Comparison of ENCODE assay signal across 18 cellular contexts in the genomic region with DNA sequence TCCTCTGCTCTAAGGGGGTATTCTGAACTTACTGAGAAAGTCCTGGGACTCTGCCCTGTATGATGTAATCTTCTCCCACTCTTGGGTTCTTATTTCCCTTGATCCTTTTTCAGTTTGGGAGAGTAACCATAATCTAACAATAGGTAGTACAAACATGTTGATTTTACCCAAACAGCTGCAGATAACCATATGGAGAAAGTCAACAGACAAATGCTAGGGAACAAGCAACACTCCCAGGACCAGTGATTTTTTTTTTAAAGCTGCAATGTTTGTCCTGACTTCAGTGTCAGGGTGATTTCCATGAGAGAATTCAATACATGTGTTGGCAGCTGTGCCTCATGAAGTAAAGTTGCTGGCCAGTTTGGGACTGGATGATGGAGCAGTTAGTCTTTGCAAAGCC.
A peak's percentile ranks its signal among the peaks of the same experiment; 100 is the strongest.
DNase-seq lines count a peak whose midpoint lies in the region; ATAC-seq, FAIRE-seq and TF ChIP-seq lines count a peak whose summit lies in the region.
"Had no signal": no experiment of that assay in that cellular context is flagged by ENCODE, and none has a peak within 500 bp of the region (broad histone marks: within the 10 kb centered on the region; RNA-seq: fewer than 3 reads in every experiment).

No MANE protein-coding gene starts in this region.

- peaks cover 69% of the 10 kb centered on the region for H3K36me3 ChIP-seq in OCI-LY3 (replicated peaks; ENCODE audit: low read depth, low read length)
- H3K36me3 ChIP-seq in endothelial cell of umbilical vein (ENCODE audit: control insufficient read depth in 2 of 2, extremely low read depth in 1 of 2, insufficient read depth in 2 of 2, low read length in 2 of 2), result peaks cover 0 to 17% of the 10 kb centered on the region in 2 experiments
- peaks cover 6% of the 10 kb centered on the region for H3K36me3 ChIP-seq in CD8-positive, alpha-beta T cell (ENCODE audit: insufficient read depth, low read length)
- H3K36me3 ChIP-seq: vagina had no signal

- no peaks in the 10 kb centered on the region for H3K9me3 ChIP-seq in OCI-LY3 (ENCODE audit: insufficient read depth, low read length)
- H3K9me3 ChIP-seq in endothelial cell of umbilical vein (replicated peaks; ENCODE audit: control insufficient read depth, insufficient read depth, low read length), result no peaks in the 10 kb centered on the region
- no peaks in the 10 kb centered on the region for H3K9me3 ChIP-seq in CD8-positive, alpha-beta T cell (ENCODE audit: low read length)
- H3K9me3 ChIP-seq: BLaER1, vagina had no signal

- TF ChIP-seq CTCF in OCI-LY3 (IDR thresholded peaks at IDR 0.05; ENCODE audit: low read depth, low read length), result no peak
- TF ChIP-seq CTCF in endothelial cell of umbilical vein (IDR thresholded peaks at IDR 0.05; ENCODE audit: extremely low read depth in 1 of 2, insufficient read depth in 1 of 2, low read depth in 1 of 2, low read length in 2 of 2), result no peak
- TF ChIP-seq CTCF in nephron progenitor cell (IDR thresholded peaks at IDR 0.05), result no peak
- no peak for TF ChIP-seq CTCF in Calu3 (IDR thresholded peaks at IDR 0.05; ENCODE audit: unreplicated experiment)
- TF ChIP-seq CTCF in CD8-positive, alpha-beta T cell (IDR thresholded peaks at IDR 0.05), result no peak

- H4K20me1 ChIP-seq in OCI-LY3 (ENCODE audit: insufficient read depth, low read length), result peaks cover 69% of the 10 kb centered on the region
- no peaks in the 10 kb centered on the region for H4K20me1 ChIP-seq in endothelial cell of umbilical vein (replicated peaks; ENCODE audit: control insufficient read depth, extremely low read depth, insufficient read depth, low read length)

- H3K9me3 Mint-ChIP-seq in nephron progenitor cell (peaks cover 2% of the 10 kb centered on the region), Calu3 (ENCODE audit: low read depth, unreplicated experiment) (no peaks in the 10 kb centered on the region)
- H3K9me3 Mint-ChIP-seq in CD8-positive, alpha-beta T cell, result no peaks in the 10 kb centered on the region
- H3K9me3 Mint-ChIP-seq: activated CD4-positive, alpha-beta T cell treated with anti-CD3 and anti-CD28 coated beads, Interleukin-2, amount 10 ng/mL, durations not matched to agents 7 days and 5 days; activated T-helper 1 cell treated with anti-CD3 and anti-CD28 coated beads, Interleukin-12 subunit alpha, Interleukin-12 subunit beta, Interleukin-2, Interleukin-4 antibody, amounts not matched to agents 30 ng/mL and 10 ng/mL and 1 ng/mL, durations not matched to agents 14 hours and 24 hours and 36 hours had no signal

- dilution Hi-C loops in endothelial cell of umbilical vein (cut with MboI; ENCODE audit: extremely low pct_ligation_motif_present, low sequenced_read_pairs), result no loop called here

- peak; percentile 46 for FAIRE-seq in HTR-8/SVneo (lab: Jason Lieb, UNC)
- FAIRE-seq in endothelial cell of umbilical vein (lab: Jason Lieb, UNC), result no peak
- FAIRE-seq: astrocyte, keratinocyte had no signal

- H2AFZ ChIP-seq in OCI-LY3 (ENCODE audit: low read depth, low read length) (no peak overlapping the region), endothelial cell of umbilical vein (ENCODE audit: low read depth, low read length) (no peak overlapping the region)

- TF ChIP-seq POLR2A in endothelial cell of umbilical vein (IDR thresholded peaks at IDR 0.05; ENCODE audit: low read depth, low read length), result no peak

- peaks cover 50% of the 10 kb centered on the region for H3K4me1 ChIP-seq in OCI-LY3 (ENCODE audit: low read length)
- H3K4me1 ChIP-seq in endothelial cell of umbilical vein (ENCODE audit: control insufficient read depth, extremely low read depth, insufficient read depth, low read length), result peaks cover 2% of the 10 kb centered on the region
- no peaks in the 10 kb centered on the region for H3K4me1 ChIP-seq in CD8-positive, alpha-beta T cell (ENCODE audit: insufficient read depth, low read length)
- H3K4me1 ChIP-seq: BLaER1, vagina had no signal

- H3K4me1 Mint-ChIP-seq in nephron progenitor cell (peaks cover 11% of the 10 kb centered on the region), Calu3 (ENCODE audit: low read depth, unreplicated experiment) (no peaks in the 10 kb centered on the region)
- peaks cover 8% of the 10 kb centered on the region for H3K4me1 Mint-ChIP-seq in CD8-positive, alpha-beta T cell (ENCODE audit: low read depth)

- no peak for ATAC-seq in CD8-positive, alpha-beta T cell

- H3K9ac ChIP-seq in OCI-LY3 (ENCODE audit: low read length), result no peak overlapping the region
- H3K9ac ChIP-seq in endothelial cell of umbilical vein (replicated peaks; ENCODE audit: extremely low read depth, insufficient read depth, low read length), result no peak overlapping the region
- H3K9ac ChIP-seq: BLaER1 had no signal

- no peaks in the 10 kb centered on the region for H3K27me3 Mint-ChIP-seq in nephron progenitor cell (ENCODE audit: low read depth, poor library complexity)
- no peaks in the 10 kb centered on the region for H3K27me3 Mint-ChIP-seq in Calu3 (ENCODE audit: unreplicated experiment)
- H3K27me3 Mint-ChIP-seq in CD8-positive, alpha-beta T cell (ENCODE audit: low read depth), result no peaks in the 10 kb centered on the region
- H3K27me3 Mint-ChIP-seq: activated CD4-positive, alpha-beta T cell treated with anti-CD3 and anti-CD28 coated beads, Interleukin-2, amount 10 ng/mL, durations not matched to agents 7 days and 5 days had no signal

- H3K4me2 ChIP-seq in OCI-LY3 (ENCODE audit: low read length), result no peak overlapping the region
- H3K4me2 ChIP-seq in endothelial cell of umbilical vein (ENCODE audit: insufficient read depth, low read length), result no peak overlapping the region
- H3K4me2 ChIP-seq: BLaER1 had no signal

- DNase-seq in HTR-8/SVneo (ENCODE audit: insufficient read length, low spot score), result no peak
- peak; percentile 49 for DNase-seq in endothelial cell of umbilical vein (ENCODE audit: low read depth, low spot score)
- DNase-seq in nephron progenitor cell, result no peak
- no peak for DNase-seq in Calu3
- DNase-seq in CD8-positive, alpha-beta T cell, result no peak
- DNase-seq in nucleus accumbens (lab: John Stamatoyannopoulos, UW), result no peak
- no peak for DNase-seq in SW480 (ENCODE audit: low spot score)
- DNase-seq: activated CD4-positive, alpha-beta T cell treated with anti-CD3 and anti-CD28 coated beads, Interleukin-2, amount 10 ng/mL, durations not matched to agents 7 days and 5 days; effector CD8-positive, alpha-beta T cell; NCI-H1436; stimulated activated CD4-positive, alpha-beta T cell treated with anti-CD3 and anti-CD28 coated beads, Interleukin-4, amount 100 ng/mL, for 1 hour; T-helper 9 cell had no signal

- POLR2A ChIA-PET in endothelial cell of umbilical vein (lab: Charles Lee), result no interaction called here
- POLR2A ChIA-PET in CD8-positive, alpha-beta T cell (lab: Charles Lee), result no interaction called here

- H3K27me3 ChIP-seq in OCI-LY3 (ENCODE audit: low read depth, low read length) (no peaks in the 10 kb centered on the region), endothelial cell of umbilical vein (ENCODE audit: control insufficient read depth in 2 of 2, insufficient read depth in 2 of 2, low read length in 2 of 2) (no peaks in the 10 kb centered on the region)
- H3K27me3 ChIP-seq in CD8-positive, alpha-beta T cell (ENCODE audit: insufficient read depth, low read length), result no peaks in the 10 kb centered on the region
- H3K27me3 ChIP-seq: BLaER1, vagina had no signal

- no peaks in the 10 kb centered on the region for H3K9me1 ChIP-seq in endothelial cell of umbilical vein (replicated peaks; ENCODE audit: control insufficient read depth, extremely low read depth, insufficient read depth, low read length)

- CTCF ChIA-PET in endothelial cell of umbilical vein (lab: Charles Lee), result interaction anchor here (3.1 kb wide), 1 partner anchor 9 kb away, joined by 7 read pairs; no protein-coding TSS in a partner anchor
- CTCF ChIA-PET in Calu3 (lab: Charles Lee), result no interaction called here
- CTCF ChIA-PET in CD8-positive, alpha-beta T cell (lab: Charles Lee), result no interaction called here

- H3K36me3 Mint-ChIP-seq in nephron progenitor cell (ENCODE audit: low read depth) (peaks cover 30% of the 10 kb centered on the region), Calu3 (ENCODE audit: insufficient read depth, unreplicated experiment) (no peaks in the 10 kb centered on the region)
- peaks cover 62% of the 10 kb centered on the region for H3K36me3 Mint-ChIP-seq in CD8-positive, alpha-beta T cell

- H3K4me3 ChIP-seq in OCI-LY3 (ENCODE audit: low read length), result no peak overlapping the region
- no peak overlapping the region for H3K4me3 ChIP-seq in endothelial cell of umbilical vein (replicated peaks in 1 of 3; ENCODE audit: insufficient read depth in 1 of 3, low read depth in 1 of 3, low read length in 3 of 3)
- no peak overlapping the region for H3K4me3 ChIP-seq in CD8-positive, alpha-beta T cell (ENCODE audit: low read depth, low read length)
- H3K4me3 ChIP-seq: BLaER1, vagina had no signal

- H3K4me3 Mint-ChIP-seq in nephron progenitor cell (no peak overlapping the region), Calu3 (ENCODE audit: low read depth, unreplicated experiment) (no peak overlapping the region)
- no peak overlapping the region for H3K4me3 Mint-ChIP-seq in CD8-positive, alpha-beta T cell
- H3K4me3 Mint-ChIP-seq: activated CD4-positive, alpha-beta T cell treated with anti-CD3 and anti-CD28 coated beads, Interleukin-2, amount 10 ng/mL, durations not matched to agents 7 days and 5 days; activated T-helper 1 cell treated with anti-CD3 and anti-CD28 coated beads, Interleukin-12 subunit alpha, Interleukin-12 subunit beta, Interleukin-2, Interleukin-4 antibody, amounts not matched to agents 30 ng/mL and 10 ng/mL and 1 ng/mL, durations not matched to agents 14 hours and 24 hours and 36 hours had no signal

- H3K27ac ChIP-seq in OCI-LY3 (ENCODE audit: low read length) (peak overlapping the region; percentile 11), endothelial cell of umbilical vein (ENCODE audit: insufficient read depth, low read depth, low read length) (no peak overlapping the region)
- no peak overlapping the region for H3K27ac ChIP-seq in CD8-positive, alpha-beta T cell (ENCODE audit: low read depth, low read length)
- H3K27ac ChIP-seq: BLaER1, vagina had no signal

- H3K27ac Mint-ChIP-seq in nephron progenitor cell (peak overlapping the region; percentile 66), Calu3 (ENCODE audit: unreplicated experiment) (no peak overlapping the region)
- no peak overlapping the region for H3K27ac Mint-ChIP-seq in CD8-positive, alpha-beta T cell
- H3K27ac Mint-ChIP-seq: activated CD4-positive, alpha-beta T cell treated with anti-CD3 and anti-CD28 coated beads, Interleukin-2, amount 10 ng/mL, durations not matched to agents 7 days and 5 days; activated T-helper 1 cell treated with anti-CD3 and anti-CD28 coated beads, Interleukin-12 subunit alpha, Interleukin-12 subunit beta, Interleukin-2, Interleukin-4 antibody, amounts not matched to agents 30 ng/mL and 10 ng/mL and 1 ng/mL, durations not matched to agents 14 hours and 24 hours and 36 hours had no signal

- H3K79me2 ChIP-seq in OCI-LY3 (ENCODE audit: low read length) (peaks cover 86% of the 10 kb centered on the region), endothelial cell of umbilical vein (ENCODE audit: control insufficient read depth, insufficient read depth, low read length) (peaks cover 11% of the 10 kb centered on the region)

- intact Hi-C loops in endothelial cell of umbilical vein (cut with micrococcal nuclease), result no loop called here
- intact Hi-C loops in Calu3 (cut with micrococcal nuclease; ENCODE audit: unreplicated experiment), result no loop called here
- intact Hi-C loops in CD8-positive, alpha-beta T cell (cut with DNase I, micrococcal nuclease), result no loop called here

- BruUV-seq in endothelial cell of umbilical vein (replicated peaks; lab: Mats Ljungman, UMichigan) (no TSS peak), Calu3 (replicated peaks; lab: Mats Ljungman, UMichigan) (no TSS peak)
